Comparison of ENCODE assay signal across 24 cellular contexts in genomic region chr5:91668261-91668660, GRCh38.
"Had no signal": no experiment of that assay in that cellular context is flagged by ENCODE, and none has a peak within 500 bp of the region (broad histone marks: within the 10 kb centered on the region; RNA-seq: fewer than 3 reads in every experiment).

No MANE protein-coding gene starts in this region.

- H3K27me3 ChIP-seq: esophagus squamous epithelium, gastrocnemius medialis, heart right ventricle had no signal

- H3K4me3 ChIP-seq: coronary artery, esophagus squamous epithelium, gastrocnemius medialis, heart right ventricle, left ventricle myocardium inferior, lower lobe of right lung had no signal

- H3K27ac ChIP-seq: coronary artery, epithelial cell of prostate, esophagus squamous epithelium, gastrocnemius medialis, heart right ventricle, left ventricle myocardium inferior, lower lobe of right lung had no signal

- H3K9me3 ChIP-seq: esophagus squamous epithelium, gastrocnemius medialis, heart right ventricle, left ventricle myocardium inferior, lower lobe of right lung had no signal

- H3K36me3 ChIP-seq: esophagus squamous epithelium, gastrocnemius medialis, heart right ventricle, left ventricle myocardium inferior, lower lobe of right lung had no signal

- DNase-seq: dermis blood vessel endothelial cell; effector CD8-positive, alpha-beta T cell; effector memory CD8-positive, alpha-beta T cell; endodermal cell; erythroblast; esophagus squamous epithelium; foreskin fibroblast; foreskin melanocyte; gastrocnemius medialis; glutamatergic neuron; head of caudate nucleus; heart right ventricle; hippocampal formation; kidney; kidney glomerular epithelial cell; left colon; left ventricle myocardium inferior; lower lobe of right lung; mesendoderm; midbrain; naive thymus-derived CD4-positive, alpha-beta T cell; natural killer cell had no signal

- H3K4me1 ChIP-seq: esophagus squamous epithelium, gastrocnemius medialis, lower lobe of right lung had no signal
